20 cellular contexts compared by ENCODE assay signal in the genomic region with DNA sequence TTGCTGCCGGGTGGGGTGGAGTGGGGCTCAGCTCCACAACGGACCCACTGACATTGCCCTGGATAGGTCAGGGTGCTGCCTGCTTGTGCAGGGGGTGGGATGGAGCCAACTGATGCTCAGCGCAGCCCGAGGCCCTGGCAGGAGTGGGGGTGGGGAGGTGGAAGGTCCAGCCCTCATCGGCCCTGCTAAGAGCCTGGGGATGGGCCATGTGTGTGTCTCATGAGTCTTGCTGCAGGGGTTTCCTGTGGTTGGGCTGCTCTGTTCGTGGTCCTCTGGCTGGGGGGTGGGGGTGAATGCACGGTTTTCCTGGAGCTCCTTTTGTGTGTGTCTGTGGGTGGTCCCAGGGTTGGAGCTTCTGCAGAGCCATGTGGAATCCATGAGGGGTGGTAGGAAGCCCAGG. TPM values are rescaled to one million over a fixed set of nuclear protein-coding genes. Genes with fewer than 3 reads are reported as not detected.
DNase-seq lines count a peak whose midpoint lies in the region; ATAC-seq and TF ChIP-seq lines count a peak whose summit lies in the region.
"Had no signal": no experiment of that assay in that cellular context is flagged by ENCODE, and none has a peak within 500 bp of the region (broad histone marks: within the 10 kb centered on the region; RNA-seq: fewer than 3 reads in every experiment).

No MANE protein-coding gene starts in this region.

- no peaks in the 10 kb centered on the region for H3K36me3 Mint-ChIP-seq in activated naive CD4-positive, alpha-beta T cell treated with anti-CD3 and anti-CD28 coated beads, Interleukin-2, amount 10 ng/mL, durations not matched to agents 7 days and 5 days
- no peaks in the 10 kb centered on the region for H3K36me3 Mint-ChIP-seq in dendritic cell treated with granulocyte-macrophage colony-stimulating factor and Interleukin-4, amounts not matched to agents 40 ng/mL and 50 ng/mL, for 4 days (ENCODE audit: low read depth)
- H3K36me3 Mint-ChIP-seq: mesothelial cell of epicardium had no signal

- H3K36me3 ChIP-seq in KOPT-K1 (ENCODE audit: insufficient read depth, low read length) (no peaks in the 10 kb centered on the region), vagina (no peaks in the 10 kb centered on the region)
- H3K36me3 ChIP-seq: adrenal gland, left lung, sigmoid colon, thoracic aorta had no signal

- no peaks in the 10 kb centered on the region for H3K9me3 Mint-ChIP-seq in activated naive CD4-positive, alpha-beta T cell treated with anti-CD3 and anti-CD28 coated beads, Interleukin-2, amount 10 ng/mL, durations not matched to agents 7 days and 5 days
- H3K9me3 Mint-ChIP-seq in dendritic cell treated with granulocyte-macrophage colony-stimulating factor and Interleukin-4, amounts not matched to agents 40 ng/mL and 50 ng/mL, for 4 days = no peaks in the 10 kb centered on the region
- H3K9me3 Mint-ChIP-seq: mesothelial cell of epicardium had no signal

- peak overlapping the region; percentile 60 for H3K27ac Mint-ChIP-seq in activated naive CD4-positive, alpha-beta T cell treated with anti-CD3 and anti-CD28 coated beads, Interleukin-2, amount 10 ng/mL, durations not matched to agents 7 days and 5 days
- peak overlapping the region; percentile 93 for H3K27ac Mint-ChIP-seq in dendritic cell treated with granulocyte-macrophage colony-stimulating factor and Interleukin-4, amounts not matched to agents 40 ng/mL and 50 ng/mL, for 4 days
- H3K27ac Mint-ChIP-seq: mesothelial cell of epicardium had no signal

- no peak overlapping the region for H3K4me3 ChIP-seq in vagina
- H3K4me3 ChIP-seq: adrenal gland, left lung, sigmoid colon, thoracic aorta had no signal

- intact Hi-C loops in dendritic cell treated with granulocyte-macrophage colony-stimulating factor and Interleukin-4, amounts not matched to agents 40 ng/mL and 50 ng/mL, for 4 days (cut with micrococcal nuclease) = loop anchor here (5.0 to 10.0 kb wide), 3 partner anchors 208 to 385 kb away; a partner anchor contains a TSS
- intact Hi-C loops in vagina (cut with DNase I) = loop anchor here (10.0 kb wide), 1 partner anchor 205 kb away; no protein-coding TSS in a partner anchor

- ATAC-seq in GM18511 (IDR thresholded peaks at IDR 0.05; ENCODE audit: unreplicated experiment) = no peak
- ATAC-seq: HCT116, left lung had no signal

- CTCF ChIA-PET in activated naive CD4-positive, alpha-beta T cell treated with anti-CD3 and anti-CD28 coated beads, Interleukin-2, amount 10 ng/mL, durations not matched to agents 7 days and 5 days (lab: Charles Lee) = interaction anchor here (0.5 to 5.0 kb wide), 15 partner anchors 8 to 391 kb away, joined by 3 to 48 read pairs (median 3); no protein-coding TSS in a partner anchor

- H3K27me3 ChIP-seq in vagina = no peaks in the 10 kb centered on the region
- H3K27me3 ChIP-seq: adrenal gland, left lung, sigmoid colon had no signal

- TF ChIP-seq POLR2A in vagina (IDR thresholded peaks at IDR 0.05) = no peak

- no peak overlapping the region for H3K4me3 Mint-ChIP-seq in activated naive CD4-positive, alpha-beta T cell treated with anti-CD3 and anti-CD28 coated beads, Interleukin-2, amount 10 ng/mL, durations not matched to agents 7 days and 5 days
- H3K4me3 Mint-ChIP-seq in dendritic cell treated with granulocyte-macrophage colony-stimulating factor and Interleukin-4, amounts not matched to agents 40 ng/mL and 50 ng/mL, for 4 days = no peak overlapping the region
- H3K4me3 Mint-ChIP-seq: mesothelial cell of epicardium had no signal

- H3K27ac ChIP-seq in KOPT-K1 (ENCODE audit: low read depth, low read length, poor library complexity, severe bottlenecking) (peak overlapping the region; percentile 76), vagina (peak overlapping the region; percentile 28)
- H3K27ac ChIP-seq: adrenal gland, left lung, sigmoid colon, thoracic aorta had no signal

- H3K27me3 Mint-ChIP-seq in activated naive CD4-positive, alpha-beta T cell treated with anti-CD3 and anti-CD28 coated beads, Interleukin-2, amount 10 ng/mL, durations not matched to agents 7 days and 5 days = peaks cover 5% of the 10 kb centered on the region
- no peaks in the 10 kb centered on the region for H3K27me3 Mint-ChIP-seq in dendritic cell treated with granulocyte-macrophage colony-stimulating factor and Interleukin-4, amounts not matched to agents 40 ng/mL and 50 ng/mL, for 4 days

- peaks cover 53% of the 10 kb centered on the region for H3K4me1 Mint-ChIP-seq in activated naive CD4-positive, alpha-beta T cell treated with anti-CD3 and anti-CD28 coated beads, Interleukin-2, amount 10 ng/mL, durations not matched to agents 7 days and 5 days
- peaks cover 49% of the 10 kb centered on the region for H3K4me1 Mint-ChIP-seq in dendritic cell treated with granulocyte-macrophage colony-stimulating factor and Interleukin-4, amounts not matched to agents 40 ng/mL and 50 ng/mL, for 4 days (ENCODE audit: low read depth)

- H3K9me3 ChIP-seq in KOPT-K1 (ENCODE audit: insufficient read depth, low read length, poor library complexity, severe bottlenecking) (no peaks in the 10 kb centered on the region), vagina (no peaks in the 10 kb centered on the region)
- H3K9me3 ChIP-seq: adrenal gland, left lung, sigmoid colon, thoracic aorta had no signal

- no peak for TF ChIP-seq CTCF in vagina (IDR thresholded peaks at IDR 0.05)

- peaks cover 35% of the 10 kb centered on the region for H3K4me1 ChIP-seq in vagina

- DNase-seq in activated naive CD4-positive, alpha-beta T cell treated with anti-CD3 and anti-CD28 coated beads, Interleukin-2, amount 10 ng/mL, durations not matched to agents 7 days and 5 days = no peak
- no peak for DNase-seq in activated naive CD4-positive, alpha-beta T cell treated with anti-CD3 and anti-CD28 coated beads, Interleukin-2, amount 50 U/mL, for 16 hours
- DNase-seq in vagina (ENCODE audit: extremely low spot score in 2 of 2) (no peak), NCI-H526 treated with DMSO at 0.1 percent for 48 hours (lab: John Stamatoyannopoulos, UW) (no peak)
- DNase-seq: adrenal gland, cortex of kidney, DMS79 treated with DMSO at 0.1 percent for 48 hours, NCI-H1105 treated with DMSO at 0.1 percent for 48 hours, NCI-H2107, NCI-H510A, sigmoid colon had no signal

RNA-seq across cellular contexts. Expression of a gene that starts 39.4 kb away (rescaled TPM):
- 0.98 TPM for total RNA-seq in vagina
- total RNA-seq: endothelial cell of umbilical vein, fibroblast of villous mesenchyme, left lung, mesothelial cell of epicardium had no signal
